ENCODE assay signal across 1 cellular context in genomic region chr3:71872256-71872655, GRCh38.
TF ChIP-seq lines count a peak whose summit lies in the region.

No MANE protein-coding gene starts in this region.

TF ChIP-seq in HEK293, 187 proteins besides CTCF, POLR2A, EP300 and RAD21 (continued from another document):
- TF ChIP-seq, protein P1, sequence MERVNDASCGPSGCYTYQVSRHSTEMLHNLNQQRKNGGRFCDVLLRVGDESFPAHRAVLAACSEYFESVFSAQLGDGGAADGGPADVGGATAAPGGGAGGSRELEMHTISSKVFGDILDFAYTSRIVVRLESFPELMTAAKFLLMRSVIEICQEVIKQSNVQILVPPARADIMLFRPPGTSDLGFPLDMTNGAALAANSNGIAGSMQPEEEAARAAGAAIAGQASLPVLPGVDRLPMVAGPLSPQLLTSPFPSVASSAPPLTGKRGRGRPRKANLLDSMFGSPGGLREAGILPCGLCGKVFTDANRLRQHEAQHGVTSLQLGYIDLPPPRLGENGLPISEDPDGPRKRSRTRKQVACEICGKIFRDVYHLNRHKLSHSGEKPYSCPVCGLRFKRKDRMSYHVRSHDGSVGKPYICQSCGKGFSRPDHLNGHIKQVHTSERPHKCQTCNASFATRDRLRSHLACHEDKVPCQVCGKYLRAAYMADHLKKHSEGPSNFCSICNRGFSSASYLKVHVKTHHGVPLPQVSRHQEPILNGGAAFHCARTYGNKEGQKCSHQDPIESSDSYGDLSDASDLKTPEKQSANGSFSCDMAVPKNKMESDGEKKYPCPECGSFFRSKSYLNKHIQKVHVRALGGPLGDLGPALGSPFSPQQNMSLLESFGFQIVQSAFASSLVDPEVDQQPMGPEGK (tag by site-specific recombination; IDR thresholded peaks at IDR 0.05): no peak
- TF ChIP-seq PRDM1 (tag by site-specific recombination; IDR thresholded peaks at IDR 0.05) (no peak), YY1 (tag by site-specific recombination; IDR thresholded peaks at IDR 0.05) (no peak), GFI1B (tag by site-specific recombination; IDR thresholded peaks at IDR 0.05) (peak; percentile 74; the same call in 1 of the 2 replicates), KLF7 (tag by site-specific recombination; IDR thresholded peaks at IDR 0.05; ENCODE audit: borderline replicate concordance) (no peak), ZBTB8A (tag by site-specific recombination; IDR thresholded peaks at IDR 0.05) (no peak), KLF10 (tag by site-specific recombination; IDR thresholded peaks at IDR 0.05) (no peak), SCRT1 (tag by site-specific recombination; IDR thresholded peaks at IDR 0.05; ENCODE audit: borderline replicate concordance) (no peak), ZNF488 (tag by site-specific recombination; IDR thresholded peaks at IDR 0.05) (no peak), PRDM6 (tag by site-specific recombination; IDR thresholded peaks at IDR 0.05) (peak; percentile 72), ZNF146 (tag by site-specific recombination; IDR thresholded peaks at IDR 0.05) (no peak), ZNF518A (tag by site-specific recombination; conservative IDR thresholded peaks at IDR 0.05; ENCODE audit: low read depth) (no peak), ZNF555 (tag by site-specific recombination; conservative IDR thresholded peaks at IDR 0.05) (no peak), ZNF26 (tag by site-specific recombination; IDR thresholded peaks at IDR 0.05) (no peak), WT1 (tag by site-specific recombination; IDR thresholded peaks at IDR 0.05) (no peak)
